ENCODE assay signal across 34 cellular contexts in the genomic region with DNA sequence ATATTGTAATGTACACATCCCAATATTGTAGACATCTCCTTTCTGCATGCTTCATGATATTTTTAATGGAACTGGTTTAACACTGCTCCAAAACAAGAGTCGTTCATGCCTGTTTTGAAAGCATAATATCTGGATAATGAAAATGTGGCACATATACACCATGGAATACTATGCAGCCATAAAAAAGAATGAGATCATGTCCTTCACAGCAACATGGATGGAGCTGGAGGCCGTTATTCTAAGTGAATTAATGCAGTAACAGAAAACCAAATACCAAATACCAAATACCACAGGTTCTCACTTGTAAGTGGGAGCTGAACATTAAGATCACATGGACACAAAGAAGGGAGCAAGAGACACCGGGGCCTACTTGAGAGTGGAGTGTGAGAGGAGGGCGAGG.
"Had no signal": no experiment of that assay in that cellular context is flagged by ENCODE, and none has a peak within 500 bp of the region (broad histone marks: within the 10 kb centered on the region; RNA-seq: fewer than 3 reads in every experiment).

No MANE protein-coding gene starts in this region.

- H3K4me1 ChIP-seq: breast epithelium had no signal

- H3K27me3 ChIP-seq: adrenal gland, body of pancreas, brain microvascular endothelial cell, breast epithelium had no signal

- DNase-seq: activated B cell treated with CpG ODN at 0.5 μM for 24 hours; activated CD4-positive, alpha-beta memory T cell treated with anti-CD3 and anti-CD28 coated beads for 36 hours; activated CD4-positive, alpha-beta T cell treated with anti-CD3 and anti-CD28 coated beads for 4 hours; activated CD4-positive, alpha-beta T cell treated with anti-CD3 and anti-CD28 coated beads, Interleukin-2, amount 10 ng/mL, durations not matched to agents 24 days and 14 days; activated CD4-positive, alpha-beta T cell treated with anti-CD3 and anti-CD28 coated beads, Interleukin-2, amount 50 U/mL, for 1 hour; activated CD4-positive, alpha-beta T cell treated with anti-CD3 and anti-CD28 coated beads, Interleukin-2, amount 50 U/mL, for 4 hours; activated CD4-positive, CD25-positive, alpha-beta regulatory T cell treated with anti-CD3 and anti-CD28 coated beads, Interleukin-2, amount 50 U/mL, for 72 hours; activated CD8-positive, alpha-beta memory T cell treated with anti-CD3 and anti-CD28 coated beads, Interleukin-2, amount 50 U/mL, for 4 hours; activated CD8-positive, alpha-beta T cell treated with anti-CD3 and anti-CD28 coated beads for 36 hours; activated effector memory CD4-positive, alpha-beta T cell treated with anti-CD3 and anti-CD28 coated beads, Interleukin-2, amount 50 U/mL, for 16 hours; activated gamma-delta T cell treated with Interleukin-2 at 50 U/mL for 16 hours; activated naive CD4-positive, alpha-beta T cell; activated naive CD4-positive, alpha-beta T cell treated with anti-CD3 and anti-CD28 coated beads for 36 hours; activated naive CD4-positive, alpha-beta T cell treated with anti-CD3 and anti-CD28 coated beads, Interleukin-2, amount 50 U/mL, for 16 hours; activated naive CD8-positive, alpha-beta T cell treated with anti-CD3 and anti-CD28 coated beads for 36 hours; activated T-cell treated with anti-CD3 and anti-CD28 coated beads for 4 hours; activated T-cell treated with anti-CD3 and anti-CD28 coated beads, Interleukin-2, amount 50 U/mL, for 1 hour; activated T-cell treated with anti-CD3 and anti-CD28 coated beads, Interleukin-2, amount 50 U/mL, for 4 hours; activated T-cell treated with anti-CD3 and anti-CD28 coated beads, Interleukin-2, amount 50 U/mL, for 72 hours; adrenal gland; amniotic stem cell; aorta; body of pancreas; brain microvascular endothelial cell; caudate nucleus; cerebellar nuclear complex; T-helper 1 cell; T-helper 2 cell; T-helper 9 cell had no signal

- H3K4me3 ChIP-seq: adrenal gland, body of pancreas, breast epithelium had no signal

- ATAC-seq: activated CD8-positive, alpha-beta T cell treated with anti-CD3 and anti-CD28 coated beads for 36 hours; activated naive CD4-positive, alpha-beta T cell treated with anti-CD3 and anti-CD28 coated beads, Interleukin-2, amount 50 U/mL, for 72 hours; activated T-cell treated with anti-CD3 and anti-CD28 coated beads, Interleukin-2, amount 50 U/mL, for 4 hours; activated T-cell treated with anti-CD3 and anti-CD28 coated beads, Interleukin-2, amount 50 U/mL, for 72 hours; activated T-helper 17 cell treated with anti-CD3 and anti-CD28 coated beads, Interleukin-2, amount 50 U/mL, for 72 hours; body of pancreas had no signal

- H3K9me3 ChIP-seq: adrenal gland, body of pancreas, breast epithelium had no signal

- H3K27ac ChIP-seq: adrenal gland, body of pancreas, brain microvascular endothelial cell, breast epithelium, VCaP had no signal

- H3K36me3 ChIP-seq: adrenal gland, brain microvascular endothelial cell, breast epithelium had no signal

- FAIRE-seq: astrocyte had no signal
